ENCODE assay signal across 21 cellular contexts in genomic region chr17:74439691-74440567, GRCh38. TPM values are rescaled to one million over a fixed set of nuclear protein-coding genes. Genes with fewer than 3 reads are reported as not detected.
DNase-seq lines count a peak whose midpoint lies in the region; ATAC-seq and TF ChIP-seq lines count a peak whose summit lies in the region.
"Had no signal": no experiment of that assay in that cellular context is flagged by ENCODE, and none has a peak within 500 bp of the region (broad histone marks: within the 10 kb centered on the region; RNA-seq: fewer than 3 reads in every experiment).

No MANE protein-coding gene starts in this region.

- H3K9me3 ChIP-seq in RWPE2 (ENCODE audit: severe bottlenecking) (no peaks in the 10 kb centered on the region), lower lobe of right lung (peaks cover 11% of the 10 kb centered on the region), transverse colon (peaks cover 0 to 7% of the 10 kb centered on the region in 2 donors)

- H3K27ac ChIP-seq in RWPE2 (ENCODE audit: poor library complexity, severe bottlenecking) (no peak overlapping the region), lower lobe of right lung (no peak overlapping the region), transverse colon (no peak overlapping the region)

- no peak for TF ChIP-seq EP300 in transverse colon (IDR thresholded peaks at IDR 0.05; ENCODE audit: low read depth)

- H3K27me3 ChIP-seq in RWPE2 (ENCODE audit: insufficient read depth, poor library complexity, severe bottlenecking) (no peaks in the 10 kb centered on the region), lower lobe of right lung (ENCODE audit: low read depth) (no peaks in the 10 kb centered on the region), transverse colon (no peaks in the 10 kb centered on the region)

- no peak for TF ChIP-seq CTCF in RWPE2 (IDR thresholded peaks at IDR 0.05; ENCODE audit: poor library complexity, severe bottlenecking)
- TF ChIP-seq CTCF in lower lobe of right lung (IDR thresholded peaks at IDR 0.05) = no peak
- TF ChIP-seq CTCF in transverse colon (IDR thresholded peaks at IDR 0.05) = no peak

- peaks cover 5% of the 10 kb centered on the region for H3K27me3 Mint-ChIP-seq in memory B cell

- H3K36me3 Mint-ChIP-seq in memory B cell = peaks cover 2% of the 10 kb centered on the region
- no peaks in the 10 kb centered on the region for H3K36me3 Mint-ChIP-seq in stimulated activated effector memory CD8-positive, alpha-beta T cell treated with anti-CD3 and anti-CD28 coated beads, Interleukin-12 subunit alpha, Interleukin-12 subunit beta, amount 100 ng/mL, for 72 hours

- 87% methylated on average over 31 of the region's 31 CpGs; no CpG with 5 or more reads in 1 of the 2 donors for WGBS in transverse colon (ENCODE audit: low coverage in 1 of 2), 2 donors

- peaks cover 3% of the 10 kb centered on the region for H3K9me3 Mint-ChIP-seq in memory B cell
- H3K9me3 Mint-ChIP-seq in stimulated activated effector memory CD8-positive, alpha-beta T cell treated with anti-CD3 and anti-CD28 coated beads, Interleukin-12 subunit alpha, Interleukin-12 subunit beta, amount 100 ng/mL, for 72 hours = peaks cover 2% of the 10 kb centered on the region

- peak; percentile 47 for DNase-seq in G401 (ENCODE audit: low spot score)
- DNase-seq in RWPE2 (ENCODE audit: low spot score) = peak; percentile 60
- no peak for DNase-seq in memory B cell (ENCODE audit: low spot score in 2 of 2)
- no peak for DNase-seq in stimulated activated effector memory CD8-positive, alpha-beta T cell treated with anti-CD3 and anti-CD28 coated beads, Interleukin-12 subunit alpha, Interleukin-12 subunit beta, amount 100 ng/mL, for 72 hours (ENCODE audit: low spot score in 2 of 2)
- DNase-seq in lower lobe of right lung = no peak
- DNase-seq in putamen (ENCODE audit: low spot score) = no peak
- no peak for DNase-seq in activated CD4-positive, alpha-beta T cell treated with anti-CD3 and anti-CD28 coated beads for 1 hour
- DNase-seq in transverse colon = no peak
- DNase-seq: ACHN; Caco-2; GDM1; H9; KBM-7; NCI-H1105 treated with DMSO at 0.1 percent for 48 hours; NCI-H187; NCI-H2107; NCI-H510A; NCI-H748 treated with DMSO at 0.1 percent for 48 hours; NK-92 treated with Interleukin-12 subunit alpha and Interleukin-12 subunit beta, amount 100 ng/mL, for 24 hours; SIG-M5 had no signal

- H3K36me3 ChIP-seq in RWPE2 (ENCODE audit: low read depth) = no peaks in the 10 kb centered on the region
- H3K36me3 ChIP-seq in lower lobe of right lung = peaks cover 13% of the 10 kb centered on the region
- peaks cover 0 to 5% (median 0%) of the 10 kb centered on the region in 4 donors for H3K36me3 ChIP-seq in transverse colon

- no peak overlapping the region for H3K27ac Mint-ChIP-seq in memory B cell
- H3K27ac Mint-ChIP-seq in stimulated activated effector memory CD8-positive, alpha-beta T cell treated with anti-CD3 and anti-CD28 coated beads, Interleukin-12 subunit alpha, Interleukin-12 subunit beta, amount 100 ng/mL, for 72 hours = peak overlapping the region; percentile 23
- H3K27ac Mint-ChIP-seq: H9 had no signal

- peaks cover 7% of the 10 kb centered on the region for H3K4me1 Mint-ChIP-seq in memory B cell
- H3K4me1 Mint-ChIP-seq in stimulated activated effector memory CD8-positive, alpha-beta T cell treated with anti-CD3 and anti-CD28 coated beads, Interleukin-12 subunit alpha, Interleukin-12 subunit beta, amount 100 ng/mL, for 72 hours = peaks cover 12% of the 10 kb centered on the region

- in situ Hi-C loops in G401 (cut with HindIII; ENCODE audit: low sequenced_read_pairs) = loop anchor here (5.0 kb wide), 1 partner anchor 93 kb away; no protein-coding TSS in a partner anchor
- in situ Hi-C loops in transverse colon (cut with MboI; ENCODE audit: low pct_ligation_motif_present in 1 of 4, low pct_unique_long_range_greater_than_20kb in 1 of 4, low sequenced_read_pairs in 3 of 4) = no loop called here

- intact Hi-C loops in lower lobe of right lung (cut with DNase I) = no loop called here
- intact Hi-C loops in transverse colon (cut with DNase I; ENCODE audit: low total_unique reads) = loop anchor here (10.0 kb wide), 2 partner anchors 225 to 1325 kb away; partner anchors contain the start of genes GALK1 and TTYH2

- H3K4me3 Mint-ChIP-seq in memory B cell = no peak overlapping the region
- no peak overlapping the region for H3K4me3 Mint-ChIP-seq in stimulated activated effector memory CD8-positive, alpha-beta T cell treated with anti-CD3 and anti-CD28 coated beads, Interleukin-12 subunit alpha, Interleukin-12 subunit beta, amount 100 ng/mL, for 72 hours
- H3K4me3 Mint-ChIP-seq: H9 had no signal

- H3K4me1 ChIP-seq in RWPE2 (ENCODE audit: insufficient read depth, poor library complexity, severe bottlenecking) (peaks cover 9% of the 10 kb centered on the region), lower lobe of right lung (peaks cover 43% of the 10 kb centered on the region), transverse colon (peaks cover 28 to 60% (median 43%) of the 10 kb centered on the region in 4 donors)

- H3K4me3 ChIP-seq in RWPE2 (ENCODE audit: severe bottlenecking) (no peak overlapping the region), lower lobe of right lung (no peak overlapping the region), transverse colon (no peak overlapping the region)

- no peak for TF ChIP-seq POLR2A in transverse colon (IDR thresholded peaks at IDR 0.05)

- ATAC-seq in RWPE2 (ENCODE audit: low read depth) (no peak), memory B cell (ENCODE audit: low read depth) (peak; percentile 43), lower lobe of right lung (no peak)
- no peak for ATAC-seq in stimulated activated effector memory CD8-positive, alpha-beta T cell treated with anti-CD3 and anti-CD28 coated beads, Interleukin-12 subunit alpha, Interleukin-12 subunit beta, amount 100 ng/mL, for 72 hours
- ATAC-seq: SK-N-SH treated with all-trans-retinoic acid at 6 μM for 48 hours had no signal

RNA-seq across cellular contexts. Expression of gene GPRC5C, which starts 8.0 kb away (rescaled TPM):
- 8.7 and 9.4 TPM in 2 replicates for total RNA-seq in G401 (2014; rRNA removed; shearing (Covaris generic))
- total RNA-seq in lower lobe of right lung = 58.2 TPM
- total RNA-seq in transverse colon = 100 to 1,000 TPM in 3 of 4 donors, 10 to 100 TPM in 1; 62.5 to 263 (median 174) TPM

RNA-seq across cellular contexts. Expression of gene CD300A, which starts 26.5 kb away (rescaled TPM):
- total RNA-seq in G401 (2014; rRNA removed; shearing (Covaris generic)) = not detected in 2 replicates
- total RNA-seq in lower lobe of right lung (27.8 TPM), transverse colon (1 to 10 TPM in 2 of 4 donors, not detected in 2; 3.1 to 5.1 TPM)
- total RNA-seq: Caco-2, H9 had no signal

Comparison
In these comparisons a context has a peak if more than half of its experiments do, and no peak if none do; other contexts are left out.
1. DNase-seq: peak in G401 (single experiment) and RWPE2 (single experiment); none in memory B cell (0 of 2), stimulated activated effector memory CD8-positive, alpha-beta T cell treated with anti-CD3 and anti-CD28 coated beads, Interleukin-12 subunit alpha, Interleukin-12 subunit beta, amount 100 ng/mL, for 72 hours (0 of 2), lower lobe of right lung (single experiment), putamen (single experiment), activated CD4-positive, alpha-beta T cell treated with anti-CD3 and anti-CD28 coated beads for 1 hour (single experiment) and transverse colon (single experiment).